In the genomic region with DNA sequence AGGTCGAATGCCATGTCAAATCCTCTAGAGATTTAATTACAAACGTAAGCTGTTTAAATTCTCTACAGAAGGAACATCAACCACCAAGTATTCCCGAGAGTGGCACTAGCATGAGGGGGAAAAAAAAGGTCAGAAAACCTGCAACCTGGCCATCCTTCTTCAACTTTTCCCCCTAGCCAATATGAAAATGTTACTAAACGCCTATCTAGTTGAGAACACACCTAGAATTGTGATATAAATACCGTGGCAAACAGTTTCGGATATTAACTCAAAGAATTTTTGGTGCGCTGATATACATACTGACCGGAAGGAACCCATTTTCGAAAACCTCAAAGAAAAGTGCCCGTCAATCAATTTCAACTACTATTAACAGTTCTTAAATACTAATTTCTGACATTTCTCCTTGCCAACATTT, we compare ENCODE assay signal across 7 cellular contexts. TPM values are rescaled to one million over a fixed set of nuclear protein-coding genes. Genes with fewer than 3 reads are reported as not detected.
A peak's percentile ranks its signal among the peaks of the same experiment; 100 is the strongest.
DNase-seq lines count a peak whose midpoint lies in the region; ATAC-seq and TF ChIP-seq lines count a peak whose summit lies in the region.

No MANE protein-coding gene starts in this region.

- no peaks in the 10 kb centered on the region for H3K27me3 Mint-ChIP-seq in T-helper 17 cell

- intact Hi-C loops in spleen (cut with DNase I; ENCODE audit: low total_unique reads) = loop anchor here (10.0 kb wide), 1 partner anchor 117 kb away; the partner anchor contains the start of gene SUPT16H

- peak overlapping the region; percentile 71 to 94 for H3K4me3 ChIP-seq in gastroesophageal sphincter
- peak overlapping the region; percentile 55 to 88 (median 71) for H3K4me3 ChIP-seq in spleen

- H3K36me3 ChIP-seq in gastroesophageal sphincter (peaks cover 0 to 35% of the 10 kb centered on the region in 2 donors), spleen (peaks cover 0 to 58% (median 24%) of the 10 kb centered on the region in 6 donors)

- H3K4me1 ChIP-seq in gastroesophageal sphincter = peaks cover 22 to 60% (median 40%) of the 10 kb centered on the region in 3 donors
- H3K4me1 ChIP-seq in spleen = peaks cover 43 to 75% (median 68%) of the 10 kb centered on the region in 6 donors

- TF ChIP-seq CTCF in gastroesophageal sphincter (IDR thresholded peaks at IDR 0.05) (no peak), spleen (IDR thresholded peaks at IDR 0.05 in 8 of 11, conservative IDR thresholded peaks at IDR 0.05 in 3 of 11) (no peak)

- peak overlapping the region; percentile 100 for H3K27ac Mint-ChIP-seq in T-helper 17 cell

- H3K4me3 Mint-ChIP-seq in T-helper 17 cell = peak overlapping the region; percentile 99

- H3K9me3 ChIP-seq in T-helper 17 cell (ENCODE audit: control insufficient read depth, low read length, poor library complexity, severe bottlenecking) (no peaks in the 10 kb centered on the region), gastroesophageal sphincter (no peaks in the 10 kb centered on the region), spleen (no peaks in the 10 kb centered on the region)

- H3K27me3 ChIP-seq in gastroesophageal sphincter (no peaks in the 10 kb centered on the region), spleen (replicated peaks in 1 of 7) (no peaks in the 10 kb centered on the region)

- WGBS in gastroesophageal sphincter (ENCODE audit: low coverage in 1 of 2), 2 donors = 3 to 5% methylated on average over 10 of the region's 10 CpGs
- 1 to 3% (median 2%) methylated on average over 10 of the region's 10 CpGs for WGBS in spleen, 5 donors

- ATAC-seq in T-helper 17 cell (no peak), gastroesophageal sphincter (no peak)

- no peak for TF ChIP-seq EP300 in gastroesophageal sphincter (IDR thresholded peaks at IDR 0.05)

- peaks cover 12% of the 10 kb centered on the region for H3K36me3 Mint-ChIP-seq in T-helper 17 cell (ENCODE audit: low read depth)

- CTCF ChIA-PET in HEK293T (lab: Yijun Ruan, JAX) = no interaction called here

- POLR2A ChIA-PET in HEK293T (lab: Yijun Ruan, JAX) = interaction anchor here (1.2 to 2.8 kb wide), 6 partner anchors 10 to 61 kb away, joined by 3 to 11 read pairs (median 9); no protein-coding TSS in a partner anchor

- H3K27ac ChIP-seq in gastroesophageal sphincter = peak overlapping the region; percentile 7 to 92 (median 76)
- peak overlapping the region; percentile 37 to 98 (median 96) for H3K27ac ChIP-seq in spleen

- TF ChIP-seq POLR2A in gastroesophageal sphincter (IDR thresholded peaks at IDR 0.05) (no peak), spleen (IDR thresholded peaks at IDR 0.05) (no peak)

- DNase-seq in HEK293T (ENCODE audit: extremely low spot score) = no peak
- no peak for DNase-seq in T-helper 17 cell
- DNase-seq in spleen = no peak
- no peak for DNase-seq in SHP77 (lab: John Stamatoyannopoulos, UW)
- no peak for DNase-seq in DMS79 (lab: John Stamatoyannopoulos, UW)
- DNase-seq in effector CD4-positive, alpha-beta T cell = no peak

- peaks cover 52% of the 10 kb centered on the region for H3K4me1 Mint-ChIP-seq in T-helper 17 cell

TF ChIP-seq in HEK293T, 16 proteins besides CTCF, POLR2A, EP300 and RAD21:
- no peak for TF ChIP-seq ELF4 (IDR thresholded peaks at IDR 0.05)
- peak; percentile 95 for TF ChIP-seq PKNOX1 (IDR thresholded peaks at IDR 0.05)

RNA-seq across cellular contexts. Expression of gene HNRNPC, which starts 1.8 kb away (rescaled TPM):
- total RNA-seq in T-helper 17 cell (100 to 1,000 TPM; 576 to 580 TPM), gastroesophageal sphincter (100 to 1,000 TPM; 356 to 544 (median 505) TPM), spleen (100 to 1,000 TPM; 374 to 648 (median 506) TPM)
- polyA plus RNA-seq in spleen = 100 to 1,000 TPM; 497 to 824 (median 677) TPM

RNA-seq across cellular contexts. Expression of gene RPGRIP1, which starts 12.4 kb away (rescaled TPM):
- under 1 TPM in 1 of 2 donors, not detected in 1; 0.94 TPM for total RNA-seq in T-helper 17 cell
- under 1 TPM in 3 of 4 donors, not detected in 1; 0.13 to 0.62 (median 0.23) TPM for total RNA-seq in gastroesophageal sphincter
- total RNA-seq in spleen = 1 to 10 TPM in 3 of 7 donors, under 1 TPM in 4; 0.33 to 4.0 (median 0.87) TPM
- polyA plus RNA-seq in spleen = 1 to 10 TPM in 1 of 3 donors, under 1 TPM in 2; 0.46 to 1.3 (median 0.61) TPM
